19 cellular contexts compared by ENCODE assay signal in the genomic region with DNA sequence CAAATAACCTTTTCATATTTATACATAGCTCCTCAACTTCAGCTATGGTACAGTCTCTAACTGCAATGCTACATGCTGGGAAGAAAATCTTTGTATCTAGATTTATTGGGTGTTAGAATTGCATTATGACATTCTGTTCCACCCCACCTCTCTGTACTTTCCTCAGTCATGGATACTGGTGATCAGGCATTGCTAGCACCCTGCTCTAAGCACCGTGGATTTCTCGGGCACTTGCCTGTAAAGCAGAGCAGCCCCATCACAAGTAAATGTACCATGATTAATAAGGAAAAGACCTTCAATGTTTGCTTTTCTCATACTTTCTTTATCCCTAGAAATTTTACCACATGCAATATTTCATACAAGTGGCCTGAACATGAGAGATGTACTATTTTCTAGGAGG.
DNase-seq lines count a peak whose midpoint lies in the region; ATAC-seq, FAIRE-seq and TF ChIP-seq lines count a peak whose summit lies in the region.
"Had no signal": no experiment of that assay in that cellular context is flagged by ENCODE, and none has a peak within 500 bp of the region (broad histone marks: within the 10 kb centered on the region; RNA-seq: fewer than 3 reads in every experiment).

No MANE protein-coding gene starts in this region.

- H3K36me3 ChIP-seq in GM23248 (ENCODE audit: low read depth) (no peaks in the 10 kb centered on the region), K562 (ENCODE audit: control insufficient read depth, insufficient read depth, low read length) (peaks cover 17% of the 10 kb centered on the region; the same call in 2 of the 3 replicates)

- H4K20me1 ChIP-seq in GM23248 (ENCODE audit: insufficient read depth) (no peaks in the 10 kb centered on the region), K562 (replicated peaks; ENCODE audit: control insufficient read depth, insufficient read depth, low read length) (no peaks in the 10 kb centered on the region)

- H3K4me2 ChIP-seq in GM23248 (ENCODE audit: unreplicated experiment): no peak overlapping the region
- no peak overlapping the region for H3K4me2 ChIP-seq in K562 (ENCODE audit: insufficient read depth, low read length)

- H3K4me3 ChIP-seq in GM23248: no peak overlapping the region
- no peak overlapping the region for H3K4me3 ChIP-seq in K562

- H3K27ac ChIP-seq in GM23248: no peak overlapping the region
- no peak overlapping the region for H3K27ac ChIP-seq in K562 (ENCODE audit: extremely low read depth, low read depth, low read length)
- H3K27ac ChIP-seq: C4-2B had no signal

- POLR2A ChIA-PET in K562 (lab: Yijun Ruan, JAX): no interaction called here

- no peak for TF ChIP-seq POLR2A in K562 (conservative IDR thresholded peaks at IDR 0.05)

- ATAC-seq in HG02938 (IDR thresholded peaks at IDR 0.05; ENCODE audit: unreplicated experiment) (peak; percentile 19), K562 (0 out of 3 replicates have a peak, but pooled peaks have one; percentile 41), HG03196 (IDR thresholded peaks at IDR 0.05; ENCODE audit: unreplicated experiment) (no peak)
- no peak for ATAC-seq in activated naive CD4-positive, alpha-beta T cell treated with anti-CD3 and anti-CD28 coated beads, Interleukin-2, amount 50 U/mL, for 72 hours

- TF ChIP-seq RAD21 in K562 (CRISPR knock-in tag; conservative IDR thresholded peaks at IDR 0.05 in 1 of 2, IDR thresholded peaks at IDR 0.05 in 1 of 2): no peak

- DNase-seq in GM23248 (no peak), K562 (ENCODE audit: extremely low read depth in 1 of 4, low spot score in 3 of 4) (no peak), retina (peak; percentile 8), NCI-H748 (lab: John Stamatoyannopoulos, UW; ENCODE audit: unreplicated experiment) (no peak), activated gamma-delta T cell (lab: John Stamatoyannopoulos, UW) (no peak)
- no peak for DNase-seq in activated naive CD4-positive, alpha-beta T cell treated with anti-CD3 and anti-CD28 coated beads, Interleukin-2, amount 50 U/mL, for 72 hours (ENCODE audit: low spot score in 2 of 2)
- DNase-seq: CD4-positive, alpha-beta T cell; DMS153; DMS79; GDM1 had no signal

- 53 to 61% methylated on average over 2 of the region's 2 CpGs for WGBS in GM23248 (ENCODE audit: low coverage in 1 of 2, low lambda C conversion rate in 2 of 2, missing lambda C conversion rate in 2 of 2), 2 experiments
- WGBS in K562 (ENCODE audit: insufficient coverage, low coverage, missing lambda C conversion rate): 78% methylated on average over 2 of the region's 2 CpGs

- H3F3A ChIP-seq in GM23248 (ENCODE audit: insufficient read depth): no peaks in the 10 kb centered on the region

- H3K9me1 ChIP-seq in K562 (ENCODE audit: control insufficient read depth, insufficient read depth, low read length): no peaks in the 10 kb centered on the region

- no peak for TF ChIP-seq CTCF in K562 (IDR thresholded peaks at IDR 0.05 in 2 of 3, conservative IDR thresholded peaks at IDR 0.05 in 1 of 3; ENCODE audit: insufficient read depth in 2 of 3, low read depth in 1 of 3, low read length in 3 of 3)

- TF ChIP-seq EP300 in K562 (IDR thresholded peaks at IDR 0.05; ENCODE audit: low read length): no peak

- CTCF ChIA-PET in K562 (lab: Yijun Ruan, JAX; ENCODE audit: low intra/inter-chr PET ratio): interaction anchor here (1.8 kb wide), 1 partner anchor 1291 kb away, joined by 6 read pairs; no protein-coding TSS in a partner anchor

- H3K9me3 ChIP-seq in GM23248 (ENCODE audit: low read depth) (no peaks in the 10 kb centered on the region), K562 (replicated peaks; ENCODE audit: control insufficient read depth, insufficient read depth, low read depth, low read length) (no peaks in the 10 kb centered on the region)
- H3K9me3 ChIP-seq: Caco-2 had no signal

- H3K9me3 Mint-ChIP-seq in activated naive CD4-positive, alpha-beta T cell treated with anti-CD3 and anti-CD28 coated beads, Interleukin-2, amount 50 U/mL, for 72 hours: peaks cover 0 to 7% of the 10 kb centered on the region in 2 donors
- H3K9me3 Mint-ChIP-seq: HFFc6 had no signal

- no peaks in the 10 kb centered on the region for H3K27me3 ChIP-seq in GM23248 (replicated peaks; ENCODE audit: insufficient read depth)
- no peaks in the 10 kb centered on the region for H3K27me3 ChIP-seq in K562 (ENCODE audit: control insufficient read depth in 2 of 2, insufficient read depth in 2 of 2, low read length in 2 of 2)

- H3K4me1 ChIP-seq in GM23248 (ENCODE audit: insufficient read depth) (no peaks in the 10 kb centered on the region), K562 (replicated peaks in 1 of 2; ENCODE audit: control insufficient read depth in 2 of 2, insufficient read depth in 2 of 2, low read length in 2 of 2) (no peaks in the 10 kb centered on the region)
- H3K4me1 ChIP-seq: Caco-2 had no signal

- H3K79me2 ChIP-seq in GM23248 (ENCODE audit: insufficient read depth) (no peaks in the 10 kb centered on the region), K562 (ENCODE audit: control insufficient read depth, insufficient read depth, low read length) (peaks cover 74% of the 10 kb centered on the region)

- H3K36me3 Mint-ChIP-seq in activated naive CD4-positive, alpha-beta T cell treated with anti-CD3 and anti-CD28 coated beads, Interleukin-2, amount 50 U/mL, for 72 hours: no peaks in the 10 kb centered on the region

- no peak for FAIRE-seq in K562 (lab: Jason Lieb, UNC)
- FAIRE-seq: GM12892, GM18507, H54, HTR-8/SVneo had no signal

- in situ Hi-C loops in GM23248 (cut with MboI) (loop anchor here (25.0 kb wide), 2 partner anchors 783 to 1292 kb away; a partner anchor contains a TSS), K562 (cut with MboI) (no loop called here)

- intact Hi-C loops in K562 (cut with micrococcal nuclease): no loop called here

- no TSS peak for BruUV-seq in K562 (replicated peaks; lab: Mats Ljungman, UMichigan)

- H3K9ac ChIP-seq in GM23248 (no peak overlapping the region), K562 (ENCODE audit: insufficient read depth in 1 of 2, low read depth in 2 of 2, low read length in 2 of 2) (no peak overlapping the region)

- H3K9me2 ChIP-seq in GM23248 (ENCODE audit: insufficient read depth): no peaks in the 10 kb centered on the region

- no peak overlapping the region for H3K27ac Mint-ChIP-seq in activated naive CD4-positive, alpha-beta T cell treated with anti-CD3 and anti-CD28 coated beads, Interleukin-2, amount 50 U/mL, for 72 hours
- H3K27ac Mint-ChIP-seq: CD4-positive, alpha-beta T cell; HFFc6 had no signal

- peak overlapping the region; percentile 7; the same call in 1 of the 2 replicates for H2AFZ ChIP-seq in GM23248
- no peak overlapping the region for H2AFZ ChIP-seq in K562 (ENCODE audit: low read depth, low read length)

TF ChIP-seq in K562, 482 proteins besides CTCF, POLR2A, EP300 and RAD21 (continues in another document):
- TF ChIP-seq CCNT2 (IDR thresholded peaks at IDR 0.05; ENCODE audit: borderline replicate concordance, extremely low read depth, insufficient read length, low read depth, low read length) (no peak), CBFB (CRISPR knock-in tag; IDR thresholded peaks at IDR 0.05) (no peak), ZKSCAN1 (IDR thresholded peaks at IDR 0.05; ENCODE audit: low read depth, low read length) (no peak), POLR2AphosphoS5 (IDR thresholded peaks at IDR 0.05; ENCODE audit: control insufficient read depth, insufficient read depth, low read depth, low read length) (no peak), MIER1 (IDR thresholded peaks at IDR 0.05; ENCODE audit: low read depth) (no peak), GABPB2 (CRISPR knock-in tag; conservative IDR thresholded peaks at IDR 0.05) (no peak), CCAR2 (IDR thresholded peaks at IDR 0.05; ENCODE audit: low read depth, low read length) (no peak), MAZ (CRISPR knock-in tag; conservative IDR thresholded peaks at IDR 0.05 in 1 of 2, IDR thresholded peaks at IDR 0.05 in 1 of 2) (no peak), HLTF (IDR thresholded peaks at IDR 0.05) (no peak), DPF2 (IDR thresholded peaks at IDR 0.05) (no peak), SUPT5H (IDR thresholded peaks at IDR 0.05) (no peak), RFX1 (IDR thresholded peaks at IDR 0.05) (no peak)
- TF ChIP-seq, protein P1, sequence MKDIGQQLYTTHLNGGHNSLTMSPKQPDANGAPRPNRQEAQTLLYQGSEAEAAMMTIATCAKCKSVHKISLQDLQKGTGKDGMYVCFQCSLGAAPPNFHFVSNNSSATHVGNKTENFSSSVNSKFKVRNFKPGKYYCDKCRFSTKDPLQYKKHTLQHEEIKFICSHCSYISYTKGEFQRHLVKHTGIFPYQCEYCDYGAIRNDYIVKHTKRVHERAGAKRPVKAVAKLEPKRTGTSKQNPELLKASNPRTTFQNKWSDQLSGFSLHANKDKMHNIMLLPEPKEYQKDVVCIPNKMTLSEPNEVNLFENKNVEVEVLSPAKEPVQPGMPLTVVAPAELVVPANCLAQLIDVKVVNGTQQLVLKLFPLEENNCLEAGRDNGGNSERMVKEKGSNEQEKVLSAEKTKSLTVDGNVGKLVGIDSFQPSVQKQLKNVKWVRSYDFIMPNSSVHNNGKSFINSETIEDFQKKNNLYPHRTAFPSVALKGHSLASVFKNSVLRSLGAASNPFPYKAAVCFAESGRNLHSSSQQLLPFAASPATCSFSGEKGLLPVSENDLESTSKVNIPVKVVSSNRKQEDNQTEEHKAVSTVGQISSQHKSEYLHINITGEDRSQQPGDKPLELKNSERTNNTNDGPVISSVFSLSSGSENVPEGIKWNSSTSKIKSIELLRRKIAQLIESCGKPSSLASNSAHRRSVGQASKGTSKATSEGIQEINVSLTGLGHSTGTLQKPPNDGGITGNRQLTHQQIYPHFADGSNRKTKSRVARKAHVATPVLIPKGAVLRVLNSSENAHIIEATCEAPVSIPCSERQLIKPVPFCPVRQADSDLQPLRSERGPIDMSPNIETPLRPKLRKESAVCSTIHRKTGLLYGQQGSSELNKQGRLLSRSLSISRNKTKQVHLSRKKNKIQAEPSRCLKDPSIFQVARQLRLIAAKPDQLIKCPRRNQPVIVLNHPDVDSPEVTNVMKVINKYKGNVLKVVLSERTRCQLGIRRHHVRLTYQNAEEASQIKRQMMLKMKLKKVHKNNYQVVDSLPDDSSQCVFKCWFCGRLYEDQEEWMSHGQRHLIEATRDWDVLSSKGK (CRISPR knock-in tag; IDR thresholded peaks at IDR 0.05): no peak

Comparison
In these comparisons a context has a peak if more than half of its experiments do, and no peak if none do; other contexts are left out.
1. ATAC-seq: peak in HG02938 (single experiment) and K562 (single experiment); none in HG03196 (single experiment) and activated naive CD4-positive, alpha-beta T cell treated with anti-CD3 and anti-CD28 coated beads, Interleukin-2, amount 50 U/mL, for 72 hours (0 of 2).